In genomic region chrX:149572743-149573142, GRCh38 we compare ENCODE assay signal across 17 cellular contexts. TPM values are rescaled to one million over a fixed set of nuclear protein-coding genes. Genes with fewer than 3 reads are reported as not detected.
DNase-seq lines count a peak whose midpoint lies in the region; ATAC-seq, FAIRE-seq and TF ChIP-seq lines count a peak whose summit lies in the region.
"Had no signal": no experiment of that assay in that cellular context is flagged by ENCODE, and none has a peak within 500 bp of the region (broad histone marks: within the 10 kb centered on the region; RNA-seq: fewer than 3 reads in every experiment).

No MANE protein-coding gene starts in this region.

- H3K9me3 ChIP-seq in HepG2 (ENCODE audit: low read length), result no peaks in the 10 kb centered on the region
- no peaks in the 10 kb centered on the region for H3K9me3 ChIP-seq in right lobe of liver
- no peaks in the 10 kb centered on the region for H3K9me3 ChIP-seq in spleen

- POLR2A ChIA-PET in HepG2 (lab: Yijun Ruan, JAX), result no interaction called here

- H3K27me3 Mint-ChIP-seq in activated naive CD8-positive, alpha-beta T cell treated with anti-CD3 and anti-CD28 coated beads, Interleukin-2, amount 50 U/mL, for 24 hours, result peaks cover 2% of the 10 kb centered on the region
- H3K27me3 Mint-ChIP-seq: T-helper 17 cell had no signal

- intact Hi-C loops in HepG2 (cut with micrococcal nuclease; ENCODE audit: unreplicated experiment) (no loop called here), right lobe of liver (cut with DNase I) (no loop called here), spleen (cut with DNase I; ENCODE audit: low total_unique reads) (no loop called here)

- CTCF ChIA-PET in HepG2 (lab: Yijun Ruan, JAX; ENCODE audit: low intra/inter-chr PET ratio, low total read pairs), result no interaction called here

- H3K4me2 ChIP-seq in HepG2 (ENCODE audit: low read depth, low read length), result no peak overlapping the region

- TF ChIP-seq POLR2A in HepG2 (IDR thresholded peaks at IDR 0.05; ENCODE audit: insufficient read depth in 1 of 2, low read depth in 2 of 2, low read length in 2 of 2), result no peak
- no peak for TF ChIP-seq POLR2A in right lobe of liver (IDR thresholded peaks at IDR 0.05)
- TF ChIP-seq POLR2A in GM12891 (IDR thresholded peaks at IDR 0.05; ENCODE audit: low read depth, low read length), result no peak
- TF ChIP-seq POLR2A in spleen (IDR thresholded peaks at IDR 0.05), result no peak

- peaks cover 17% of the 10 kb centered on the region for H3K4me1 Mint-ChIP-seq in activated naive CD8-positive, alpha-beta T cell treated with anti-CD3 and anti-CD28 coated beads, Interleukin-2, amount 50 U/mL, for 24 hours
- H3K4me1 Mint-ChIP-seq: T-helper 17 cell had no signal

- in situ Hi-C loops in HepG2 (cut with HindIII; ENCODE audit: extremely low pct_ligation_motif_present, low pct_unique_long_range_greater_than_20kb), result no loop called here

- BruUV-seq in HepG2 (replicated peaks; lab: Mats Ljungman, UMichigan), result no TSS peak

- H3K36me3 Mint-ChIP-seq in activated naive CD8-positive, alpha-beta T cell treated with anti-CD3 and anti-CD28 coated beads, Interleukin-2, amount 50 U/mL, for 24 hours (ENCODE audit: low read depth), result no peaks in the 10 kb centered on the region

- TF ChIP-seq RAD21 in HepG2 (CRISPR knock-in tag; IDR thresholded peaks at IDR 0.05), result no peak

- TF ChIP-seq CTCF in HepG2 (CRISPR knock-in tag; IDR thresholded peaks at IDR 0.05) (no peak), right lobe of liver (IDR thresholded peaks at IDR 0.05) (no peak), spleen (IDR thresholded peaks at IDR 0.05 in 8 of 11, conservative IDR thresholded peaks at IDR 0.05 in 3 of 11) (no peak)

- TF ChIP-seq EP300 in HepG2 (IDR thresholded peaks at IDR 0.05; ENCODE audit: low read depth in 2 of 2, low read length in 2 of 2), result no peak
- no peak for TF ChIP-seq EP300 in HepG2 (CRISPR knock-in tag; IDR thresholded peaks at IDR 0.05; ENCODE audit: borderline replicate concordance)

- H3K27ac Mint-ChIP-seq in activated naive CD8-positive, alpha-beta T cell treated with anti-CD3 and anti-CD28 coated beads, Interleukin-2, amount 50 U/mL, for 24 hours, result peak overlapping the region; percentile 74
- H3K27ac Mint-ChIP-seq: T-helper 17 cell had no signal

- ATAC-seq in HepG2, result no peak
- no peak for ATAC-seq in right lobe of liver
- no peak for ATAC-seq in activated naive CD8-positive, alpha-beta T cell treated with anti-CD3 and anti-CD28 coated beads, Interleukin-2, amount 50 U/mL, for 24 hours
- ATAC-seq: left lobe of liver, Right ventricle myocardium inferior, sciatic nerve, T-helper 17 cell had no signal

- H3K27ac ChIP-seq in HepG2 (ENCODE audit: extremely low read length, insufficient read depth, low read length) (no peak overlapping the region), right lobe of liver (no peak overlapping the region), spleen (no peak overlapping the region)

- H2AFZ ChIP-seq in HepG2 (ENCODE audit: low read length), result no peak overlapping the region

- H3K27me3 ChIP-seq in HepG2 (ENCODE audit: control insufficient read depth in 1 of 2, insufficient read depth in 2 of 2, low read length in 2 of 2) (no peaks in the 10 kb centered on the region), right lobe of liver (no peaks in the 10 kb centered on the region), spleen (replicated peaks in 1 of 7) (no peaks in the 10 kb centered on the region)

- H3K4me1 ChIP-seq in HepG2 (ENCODE audit: insufficient read depth, low read length), result no peaks in the 10 kb centered on the region
- no peaks in the 10 kb centered on the region for H3K4me1 ChIP-seq in right lobe of liver
- H3K4me1 ChIP-seq in spleen, result no peaks in the 10 kb centered on the region

- H3K79me2 ChIP-seq in HepG2 (ENCODE audit: insufficient read depth, low read length), result no peaks in the 10 kb centered on the region

- H3K4me3 ChIP-seq in HepG2 (replicated peaks in 1 of 3; ENCODE audit: insufficient read depth in 1 of 3, low read depth in 2 of 3, low read length in 3 of 3) (no peak overlapping the region), right lobe of liver (no peak overlapping the region), spleen (no peak overlapping the region)

- no peak for FAIRE-seq in HepG2 (lab: Jason Lieb, UNC)
- FAIRE-seq in GM12891 (lab: Jason Lieb, UNC), result no peak

- H3K36me3 ChIP-seq in HepG2 (replicated peaks in 1 of 2; ENCODE audit: control insufficient read depth in 1 of 2, insufficient read depth in 2 of 2, low read length in 2 of 2), result no peaks in the 10 kb centered on the region
- H3K36me3 ChIP-seq in right lobe of liver, result no peaks in the 10 kb centered on the region
- no peaks in the 10 kb centered on the region for H3K36me3 ChIP-seq in spleen

- no peak overlapping the region for H3K9ac ChIP-seq in HepG2 (ENCODE audit: insufficient read depth, low read depth, low read length)

- no peak overlapping the region for H3K4me3 Mint-ChIP-seq in activated naive CD8-positive, alpha-beta T cell treated with anti-CD3 and anti-CD28 coated beads, Interleukin-2, amount 50 U/mL, for 24 hours
- H3K4me3 Mint-ChIP-seq: activated T-cell treated with anti-CD3 and anti-CD28 coated beads, Interleukin-2, amount 50 U/mL, for 4 hours; T-helper 17 cell had no signal

- DNase-seq in HepG2 (ENCODE audit: low spot score) (no peak), right lobe of liver (no peak), activated gamma-delta T cell (lab: John Stamatoyannopoulos, UW) (no peak), GM12891 (ENCODE audit: insufficient read length, low spot score) (no peak), spleen (no peak)
- DNase-seq in activated naive CD8-positive, alpha-beta T cell treated with anti-CD3 and anti-CD28 coated beads, Interleukin-2, amount 50 U/mL, for 24 hours, result no peak
- DNase-seq: activated T-cell treated with anti-CD3 and anti-CD28 coated beads, Interleukin-2, amount 50 U/mL, for 4 hours; COR-L47; NCI-H187 treated with DMSO at 0.1 percent for 48 hours; occipital lobe; stimulated activated CD4-positive, alpha-beta T cell treated with anti-CD3 and anti-CD28 coated beads, Interleukin-2, amount 100 ng/mL, for 48 hours; T-helper 17 cell had no signal

- no peaks in the 10 kb centered on the region for H4K20me1 ChIP-seq in HepG2 (ENCODE audit: insufficient read depth, low read length)

- H3K9me3 Mint-ChIP-seq in activated naive CD8-positive, alpha-beta T cell treated with anti-CD3 and anti-CD28 coated beads, Interleukin-2, amount 50 U/mL, for 24 hours, result no peaks in the 10 kb centered on the region
- H3K9me3 Mint-ChIP-seq: activated T-cell treated with anti-CD3 and anti-CD28 coated beads, Interleukin-2, amount 50 U/mL, for 4 hours had no signal

- WGBS in HepG2 (ENCODE audit: low lambda C conversion rate), result no CpG with 5 or more reads among the region's 1 CpG
- WGBS in right lobe of liver (ENCODE audit: insufficient coverage, low coverage, low lambda C conversion rate, missing lambda C conversion rate), result 18% methylated on average over 1 of the region's 1 CpG
- 38 to 52% (median 43%) methylated on average over 1 of the region's 1 CpG; no CpG with 5 or more reads in 1 of the 5 donors for WGBS in spleen, 5 donors

RNA-seq across cellular contexts. Expression of gene MAGEA9B, which starts 14.5 kb away (rescaled TPM):
- total RNA-seq in HepG2 (2016; rRNA removed; fragmentation: Illumina TruSeq; extraction: Trizol) (0.07 TPM in 1 of 2 replicates, not detected in the other), right lobe of liver (not detected), spleen (not detected)
- total RNA-seq in HepG2 (2016; cell fraction: cytosol; rRNA removed; fragmentation: Illumina TruSeq; extraction: Trizol; ENCODE audit: low read depth), result not detected in 2 replicates
- total RNA-seq in HepG2 (2016; cell fraction: insoluble cytoplasmic fraction; rRNA removed; fragmentation: Illumina TruSeq; extraction: Trizol), result 0.06 TPM in 1 of 2 replicates, not detected in the other
- total RNA-seq in HepG2 (2016; cell fraction: membrane; rRNA removed; fragmentation: Illumina TruSeq; extraction: Trizol), result not detected in 2 replicates
- not detected in 2 replicates for total RNA-seq in HepG2 (2016; cell fraction: nucleus; rRNA removed; fragmentation: Illumina TruSeq; extraction: Trizol)
- polyA plus RNA-seq in HepG2 (2011; rRNA removed) (0.11 TPM in 1 of 2 replicates, not detected in the other), spleen (under 1 TPM in 1 of 3 donors, not detected in 2; 0.06 TPM)
- 0.15 TPM in 1 of 2 replicates, not detected in the other for polyA plus RNA-seq in HepG2 (2011; cell fraction: cytosol; rRNA removed)
- not detected in 2 replicates for polyA plus RNA-seq in HepG2 (2011; cell fraction: nucleus; rRNA removed)
- not detected in 2 replicates for polyA plus RNA-seq in HepG2 (2012)
- not detected in 2 replicates for polyA plus RNA-seq in HepG2 (2016; cell fraction: cytosol; fragmentation: Illumina TruSeq; extraction: Trizol; ENCODE audit: low read depth)
- 0.22 TPM in 1 of 2 replicates, not detected in the other for polyA plus RNA-seq in HepG2 (2016; cell fraction: insoluble cytoplasmic fraction; fragmentation: Illumina TruSeq; extraction: Trizol; ENCODE audit: low read depth)
- not detected in 2 replicates for polyA plus RNA-seq in HepG2 (2016; cell fraction: membrane; fragmentation: Illumina TruSeq; extraction: Trizol; ENCODE audit: low read depth)
- polyA plus RNA-seq in HepG2 (2016; cell fraction: nucleus; fragmentation: Illumina TruSeq; extraction: Trizol; ENCODE audit: insufficient read depth, low read depth), result not detected in 2 replicates
- not detected in 2 replicates for polyA minus RNA-seq in HepG2 (2011; rRNA and poly(A)+ RNA removed; ENCODE audit: low replicate concordance)
- polyA minus RNA-seq in HepG2 (2011; cell fraction: cytosol; rRNA and poly(A)+ RNA removed), result not detected in 2 replicates
- not detected in 2 replicates for polyA minus RNA-seq in HepG2 (2011; cell fraction: nucleus; rRNA and poly(A)+ RNA removed)
- not detected for polyA plus RNA-seq in GM12891 (2012; ENCODE audit: low read depth, missing spikeins)
- total RNA-seq: activated T-cell treated with anti-CD3 and anti-CD28 coated beads, Interleukin-2, amount 50 U/mL, for 4 hours; fibroblast of villous mesenchyme; left lobe of liver; occipital lobe; Right ventricle myocardium inferior; sciatic nerve; T-helper 17 cell had no signal

RNA-seq across cellular contexts. Expression of gene HSFX2, which starts 22.4 kb away (rescaled TPM):
- total RNA-seq in HepG2 (2016; rRNA removed; fragmentation: Illumina TruSeq; extraction: Trizol) (0.13 TPM in 1 of 2 replicates, not detected in the other), right lobe of liver (not detected), spleen (1 to 10 TPM in 3 of 7 donors, under 1 TPM in 1, not detected in 3; 0.52 to 4.5 (median 1.3) TPM)
- total RNA-seq in HepG2 (2016; cell fraction: cytosol; rRNA removed; fragmentation: Illumina TruSeq; extraction: Trizol; ENCODE audit: low read depth), result not detected in 2 replicates
- 0.11 TPM in 1 of 2 replicates, not detected in the other for total RNA-seq in HepG2 (2016; cell fraction: insoluble cytoplasmic fraction; rRNA removed; fragmentation: Illumina TruSeq; extraction: Trizol)
- not detected in 2 replicates for total RNA-seq in HepG2 (2016; cell fraction: membrane; rRNA removed; fragmentation: Illumina TruSeq; extraction: Trizol)
- total RNA-seq in HepG2 (2016; cell fraction: nucleus; rRNA removed; fragmentation: Illumina TruSeq; extraction: Trizol), result 0.53 and 0.56 TPM in 2 replicates
- polyA plus RNA-seq in HepG2 (2011; rRNA removed) (0.30 TPM in 1 of 2 replicates, not detected in the other), spleen (1 to 10 TPM in 2 of 3 donors, under 1 TPM in 1; 0.49 to 1.3 (median 1.1) TPM)
- 0.08 TPM in 1 of 2 replicates, not detected in the other for polyA plus RNA-seq in HepG2 (2011; cell fraction: cytosol; rRNA removed)
- 0.32 and 0.54 TPM in 2 replicates for polyA plus RNA-seq in HepG2 (2011; cell fraction: nucleus; rRNA removed)
- polyA plus RNA-seq in HepG2 (2012), result 0.34 TPM in 1 of 2 replicates, not detected in the other
- not detected in 2 replicates for polyA plus RNA-seq in HepG2 (2016; cell fraction: cytosol; fragmentation: Illumina TruSeq; extraction: Trizol; ENCODE audit: low read depth)
- polyA plus RNA-seq in HepG2 (2016; cell fraction: insoluble cytoplasmic fraction; fragmentation: Illumina TruSeq; extraction: Trizol; ENCODE audit: low read depth), result not detected in 2 replicates
- not detected in 2 replicates for polyA plus RNA-seq in HepG2 (2016; cell fraction: membrane; fragmentation: Illumina TruSeq; extraction: Trizol; ENCODE audit: low read depth)
- polyA plus RNA-seq in HepG2 (2016; cell fraction: nucleus; fragmentation: Illumina TruSeq; extraction: Trizol; ENCODE audit: insufficient read depth, low read depth), result not detected in 2 replicates
- 0.40 and 1.1 TPM in 2 replicates for polyA minus RNA-seq in HepG2 (2011; rRNA and poly(A)+ RNA removed; ENCODE audit: low replicate concordance)
- not detected in 2 replicates for polyA minus RNA-seq in HepG2 (2011; cell fraction: cytosol; rRNA and poly(A)+ RNA removed)
- polyA minus RNA-seq in HepG2 (2011; cell fraction: nucleus; rRNA and poly(A)+ RNA removed), result not detected in 2 replicates
- not detected for polyA plus RNA-seq in GM12891 (2012; ENCODE audit: low read depth, missing spikeins)
- total RNA-seq: activated T-cell treated with anti-CD3 and anti-CD28 coated beads, Interleukin-2, amount 50 U/mL, for 4 hours; left lobe of liver; Right ventricle myocardium inferior; T-helper 17 cell; temporal lobe had no signal

RNA-seq across cellular contexts. Expression of gene HSFX3, which starts 23.0 kb away (rescaled TPM):
- total RNA-seq in HepG2 (2016; rRNA removed; fragmentation: Illumina TruSeq; extraction: Trizol) (not detected in 2 replicates), right lobe of liver (not detected), spleen (not detected)
- total RNA-seq in HepG2 (2016; cell fraction: cytosol; rRNA removed; fragmentation: Illumina TruSeq; extraction: Trizol; ENCODE audit: low read depth), result not detected in 2 replicates
- total RNA-seq in HepG2 (2016; cell fraction: insoluble cytoplasmic fraction; rRNA removed; fragmentation: Illumina TruSeq; extraction: Trizol), result not detected in 2 replicates
- not detected in 2 replicates for total RNA-seq in HepG2 (2016; cell fraction: membrane; rRNA removed; fragmentation: Illumina TruSeq; extraction: Trizol)
- not detected in 2 replicates for total RNA-seq in HepG2 (2016; cell fraction: nucleus; rRNA removed; fragmentation: Illumina TruSeq; extraction: Trizol)
- polyA plus RNA-seq in HepG2 (2011; rRNA removed) (not detected in 2 replicates), spleen (under 1 TPM in 1 of 3 donors, not detected in 2; 0.11 TPM)
- polyA plus RNA-seq in HepG2 (2011; cell fraction: cytosol; rRNA removed), result not detected in 2 replicates
- not detected in 2 replicates for polyA plus RNA-seq in HepG2 (2011; cell fraction: nucleus; rRNA removed)
- polyA plus RNA-seq in HepG2 (2012), result not detected in 2 replicates
- not detected in 2 replicates for polyA plus RNA-seq in HepG2 (2016; cell fraction: cytosol; fragmentation: Illumina TruSeq; extraction: Trizol; ENCODE audit: low read depth)
- polyA plus RNA-seq in HepG2 (2016; cell fraction: insoluble cytoplasmic fraction; fragmentation: Illumina TruSeq; extraction: Trizol; ENCODE audit: low read depth), result not detected in 2 replicates
- polyA plus RNA-seq in HepG2 (2016; cell fraction: membrane; fragmentation: Illumina TruSeq; extraction: Trizol; ENCODE audit: low read depth), result not detected in 2 replicates
- not detected in 2 replicates for polyA plus RNA-seq in HepG2 (2016; cell fraction: nucleus; fragmentation: Illumina TruSeq; extraction: Trizol; ENCODE audit: insufficient read depth, low read depth)
- not detected in 2 replicates for polyA minus RNA-seq in HepG2 (2011; rRNA and poly(A)+ RNA removed; ENCODE audit: low replicate concordance)
- polyA minus RNA-seq in HepG2 (2011; cell fraction: cytosol; rRNA and poly(A)+ RNA removed), result not detected in 2 replicates
- polyA minus RNA-seq in HepG2 (2011; cell fraction: nucleus; rRNA and poly(A)+ RNA removed), result not detected in 2 replicates
- polyA plus RNA-seq in GM12891 (2012; ENCODE audit: low read depth, missing spikeins), result not detected
- total RNA-seq: activated T-cell treated with anti-CD3 and anti-CD28 coated beads, Interleukin-2, amount 50 U/mL, for 4 hours; fibroblast of villous mesenchyme; left lobe of liver; occipital lobe; Right ventricle myocardium inferior; sciatic nerve; T-helper 17 cell; temporal lobe had no signal

RNA-seq across cellular contexts. Expression of gene EOLA1, which starts 31.9 kb away (rescaled TPM):
- total RNA-seq in HepG2 (2016; rRNA removed; fragmentation: Illumina TruSeq; extraction: Trizol) (8.9 and 9.6 TPM in 2 replicates), right lobe of liver (10 to 100 TPM in 4 of 6 experiments, 1 to 10 TPM in 2; 5.2 to 13.3 (median 11.7) TPM), spleen (10 to 100 TPM; 17.6 to 37.8 (median 24.1) TPM)
- total RNA-seq in HepG2 (2016; cell fraction: cytosol; rRNA removed; fragmentation: Illumina TruSeq; extraction: Trizol; ENCODE audit: low read depth), result 3.6 and 5.2 TPM in 2 replicates
- 8.9 and 10.7 TPM in 2 replicates for total RNA-seq in HepG2 (2016; cell fraction: insoluble cytoplasmic fraction; rRNA removed; fragmentation: Illumina TruSeq; extraction: Trizol)
- 5.9 and 7.1 TPM in 2 replicates for total RNA-seq in HepG2 (2016; cell fraction: membrane; rRNA removed; fragmentation: Illumina TruSeq; extraction: Trizol)
- total RNA-seq in HepG2 (2016; cell fraction: nucleus; rRNA removed; fragmentation: Illumina TruSeq; extraction: Trizol), result 4.8 and 7.2 TPM in 2 replicates
- polyA plus RNA-seq in HepG2 (2011; rRNA removed) (6.5 and 7.8 TPM in 2 replicates), spleen (10 to 100 TPM; 23.8 to 32.0 (median 28.4) TPM)
- polyA plus RNA-seq in HepG2 (2011; cell fraction: cytosol; rRNA removed), result 6.9 and 7.2 TPM in 2 replicates
- 8.6 and 9.2 TPM in 2 replicates for polyA plus RNA-seq in HepG2 (2011; cell fraction: nucleus; rRNA removed)
- polyA plus RNA-seq in HepG2 (2012), result 7.2 and 9.2 TPM in 2 replicates
- polyA plus RNA-seq in HepG2 (2016; cell fraction: cytosol; fragmentation: Illumina TruSeq; extraction: Trizol; ENCODE audit: low read depth), result 3.2 and 3.3 TPM in 2 replicates
- polyA plus RNA-seq in HepG2 (2016; cell fraction: insoluble cytoplasmic fraction; fragmentation: Illumina TruSeq; extraction: Trizol; ENCODE audit: low read depth), result 10.4 and 11.2 TPM in 2 replicates
- 4.5 and 5.7 TPM in 2 replicates for polyA plus RNA-seq in HepG2 (2016; cell fraction: membrane; fragmentation: Illumina TruSeq; extraction: Trizol; ENCODE audit: low read depth)
- 9.0 and 9.1 TPM in 2 replicates for polyA plus RNA-seq in HepG2 (2016; cell fraction: nucleus; fragmentation: Illumina TruSeq; extraction: Trizol; ENCODE audit: insufficient read depth, low read depth)
- polyA minus RNA-seq in HepG2 (2011; rRNA and poly(A)+ RNA removed; ENCODE audit: low replicate concordance), result 8.5 and 13.4 TPM in 2 replicates
- 3.7 and 4.0 TPM in 2 replicates for polyA minus RNA-seq in HepG2 (2011; cell fraction: cytosol; rRNA and poly(A)+ RNA removed)
- 6.4 and 8.7 TPM in 2 replicates for polyA minus RNA-seq in HepG2 (2011; cell fraction: nucleus; rRNA and poly(A)+ RNA removed)
- 24.4 TPM for polyA plus RNA-seq in GM12891 (2012; ENCODE audit: low read depth, missing spikeins)

RNA-seq across cellular contexts. Expression of gene TMEM185A, which starts 58.8 kb away (rescaled TPM):
- 4.4 and 5.9 TPM in 2 replicates for total RNA-seq in HepG2 (2016; rRNA removed; fragmentation: Illumina TruSeq; extraction: Trizol)
- total RNA-seq in HepG2 (2016; cell fraction: cytosol; rRNA removed; fragmentation: Illumina TruSeq; extraction: Trizol; ENCODE audit: low read depth), result 2.7 and 4.3 TPM in 2 replicates
- 3.0 and 5.8 TPM in 2 replicates for total RNA-seq in HepG2 (2016; cell fraction: insoluble cytoplasmic fraction; rRNA removed; fragmentation: Illumina TruSeq; extraction: Trizol)
- 5.9 and 6.7 TPM in 2 replicates for total RNA-seq in HepG2 (2016; cell fraction: membrane; rRNA removed; fragmentation: Illumina TruSeq; extraction: Trizol)
- total RNA-seq in HepG2 (2016; cell fraction: nucleus; rRNA removed; fragmentation: Illumina TruSeq; extraction: Trizol), result 7.8 and 8.7 TPM in 2 replicates
- 9.9 and 10.5 TPM in 2 replicates for polyA plus RNA-seq in HepG2 (2011; rRNA removed)
- polyA plus RNA-seq in HepG2 (2011; cell fraction: cytosol; rRNA removed), result 9.2 and 13.1 TPM in 2 replicates
- polyA plus RNA-seq in HepG2 (2011; cell fraction: nucleus; rRNA removed), result 6.4 and 10.6 TPM in 2 replicates
- polyA plus RNA-seq in HepG2 (2012), result 10.3 and 15.1 TPM in 2 replicates
- 7.6 and 8.4 TPM in 2 replicates for polyA plus RNA-seq in HepG2 (2016; cell fraction: cytosol; fragmentation: Illumina TruSeq; extraction: Trizol; ENCODE audit: low read depth)
- polyA plus RNA-seq in HepG2 (2016; cell fraction: insoluble cytoplasmic fraction; fragmentation: Illumina TruSeq; extraction: Trizol; ENCODE audit: low read depth), result 4.0 and 4.8 TPM in 2 replicates
- polyA plus RNA-seq in HepG2 (2016; cell fraction: membrane; fragmentation: Illumina TruSeq; extraction: Trizol; ENCODE audit: low read depth), result 7.8 and 9.6 TPM in 2 replicates
- 13.9 and 19.2 TPM in 2 replicates for polyA plus RNA-seq in HepG2 (2016; cell fraction: nucleus; fragmentation: Illumina TruSeq; extraction: Trizol; ENCODE audit: insufficient read depth, low read depth)
- polyA minus RNA-seq in HepG2 (2011; rRNA and poly(A)+ RNA removed; ENCODE audit: low replicate concordance), result 83.3 and 127 TPM in 2 replicates
- polyA minus RNA-seq in HepG2 (2011; cell fraction: cytosol; rRNA and poly(A)+ RNA removed), result 7.3 and 9.7 TPM in 2 replicates
- 9.3 and 15.0 TPM in 2 replicates for polyA minus RNA-seq in HepG2 (2011; cell fraction: nucleus; rRNA and poly(A)+ RNA removed)
- total RNA-seq in right lobe of liver, result 10 to 100 TPM in 2 of 6 experiments, 1 to 10 TPM in 4; 6.4 to 10.6 (median 7.4) TPM
- polyA plus RNA-seq in GM12891 (2012; ENCODE audit: low read depth, missing spikeins), result 9.5 TPM
- 10 to 100 TPM; 27.2 to 48.3 (median 32.2) TPM for total RNA-seq in spleen
- polyA plus RNA-seq in spleen, result 10 to 100 TPM; 11.3 to 13.9 (median 13.7) TPM
